ENCODE assay signal across 10 cellular contexts in the genomic region with DNA sequence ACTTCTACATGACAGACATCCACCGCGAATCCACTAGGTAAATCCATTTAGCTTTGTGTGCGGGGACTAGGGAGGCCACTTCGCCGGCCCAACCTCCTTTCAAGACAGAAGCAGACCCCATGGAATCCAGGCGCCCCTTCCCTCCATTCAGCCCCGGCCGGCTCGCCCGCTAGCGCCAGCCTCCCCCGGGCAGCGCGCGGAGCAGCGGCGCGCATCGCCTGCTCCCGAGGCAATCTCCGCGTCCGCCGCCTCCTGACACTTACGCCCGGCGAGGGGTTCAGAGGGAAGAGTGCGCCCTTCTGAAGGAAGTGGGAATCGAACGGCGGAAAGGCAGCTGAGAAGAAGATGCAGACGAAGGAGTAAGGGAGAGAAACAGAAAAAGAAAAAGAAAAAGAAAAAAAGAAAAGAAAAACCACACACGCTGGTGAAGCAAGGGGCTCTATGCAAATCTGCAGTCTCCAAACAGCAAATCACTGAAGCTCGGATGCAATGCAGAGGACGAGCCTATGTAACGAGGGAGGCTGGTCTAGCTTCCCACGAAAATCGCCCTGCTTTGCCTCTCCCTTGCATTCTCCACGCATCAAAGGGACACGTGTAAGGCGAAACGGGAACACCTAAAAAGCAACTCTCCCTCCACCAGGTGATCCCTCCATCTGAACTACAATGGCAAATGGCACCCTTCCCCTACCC.
DNase-seq lines count a peak whose midpoint lies in the region; ATAC-seq, FAIRE-seq and TF ChIP-seq lines count a peak whose summit lies in the region.
"Had no signal": no experiment of that assay in that cellular context is flagged by ENCODE, and none has a peak within 500 bp of the region (broad histone marks: within the 10 kb centered on the region; RNA-seq: fewer than 3 reads in every experiment).

No MANE protein-coding gene starts in this region.

- TF ChIP-seq EP300 in H1 (IDR thresholded peaks at IDR 0.05; ENCODE audit: borderline replicate concordance in 1 of 2, low read depth in 2 of 2, low read length in 2 of 2): peak in 1 of 2 experiments; percentile 78; a peak in 1 of 3 replicates
- TF ChIP-seq EP300 in neural cell (conservative IDR thresholded peaks at IDR 0.05; ENCODE audit: poor library complexity, severe bottlenecking): no peak

- H3K4me2 ChIP-seq in H1 (ENCODE audit: insufficient read depth in 1 of 2, low read depth in 2 of 2, low read length in 2 of 2): peak overlapping the region; percentile 99
- peak overlapping the region; percentile 81 for H3K4me2 ChIP-seq in neural cell (ENCODE audit: low read length)

- H3K4me3 ChIP-seq in H1 (ENCODE audit: extremely low read depth in 1 of 4, insufficient read depth in 2 of 4, low read depth in 3 of 4, low read length in 4 of 4): peak overlapping the region; percentile 44 to 79 (median 66)
- H3K4me3 ChIP-seq in neural cell (ENCODE audit: low read length): peak overlapping the region; percentile 84

- TF ChIP-seq RAD21 in H1 (IDR thresholded peaks at IDR 0.05 in 1 of 2, conservative IDR thresholded peaks at IDR 0.05 in 1 of 2; ENCODE audit: low read depth in 2 of 2, low read length in 2 of 2) (no peak), neural cell (conservative IDR thresholded peaks at IDR 0.05) (peak; percentile 50)

- H3K14ac ChIP-seq in H1 (ENCODE audit: insufficient read length): no peak overlapping the region

- peak overlapping the region; percentile 24; the same call in 1 of the 2 replicates for H2BK15ac ChIP-seq in H1 (ENCODE audit: low read length)

- H3K4me1 ChIP-seq in H1 (replicated peaks in 1 of 4; ENCODE audit: control insufficient read depth in 3 of 4, insufficient read depth in 4 of 4, low read length in 3 of 4): peaks cover 3 to 12% (median 7%) of the 10 kb centered on the region in 4 experiments

- 0 out of 4 replicates have a peak, but pooled peaks of 1 of the 3 experiments have one; percentile 2 for TF ChIP-seq CTCF in H1 (IDR thresholded peaks at IDR 0.05; ENCODE audit: control extremely low read depth in 1 of 3, insufficient read depth in 1 of 3, low read depth in 1 of 3, low read length in 3 of 3)
- peak; percentile 30 for TF ChIP-seq CTCF in neural cell (IDR thresholded peaks at IDR 0.05; ENCODE audit: poor library complexity, severe bottlenecking)

- H2AFZ ChIP-seq in H1 (ENCODE audit: low read length) (peak overlapping the region; percentile 98), neural cell (ENCODE audit: low read depth, low read length) (peak overlapping the region; percentile 43)

- POLR2A ChIA-PET in H1 (lab: Charles Lee; ENCODE audit: partially characterized antibody): interaction anchor here (0.9 to 1.1 kb wide), 2 partner anchors 13 to 183 kb away, joined by 3 to 4 read pairs; no protein-coding TSS in a partner anchor

- H3K27me3 ChIP-seq in H1 (replicated peaks in 1 of 4; ENCODE audit: control insufficient read depth in 3 of 4, extremely low read depth in 1 of 4, insufficient read depth in 3 of 4, low read length in 3 of 4) (peaks cover 0 to 34% (median 23%) of the 10 kb centered on the region in 4 experiments; a peak in 6 of 7 replicates), neural cell (ENCODE audit: insufficient read depth, low read depth, low read length) (peaks cover 6% of the 10 kb centered on the region)

- WGBS in H1 (ENCODE audit: extremely low coverage in 1 of 2, insufficient coverage in 1 of 2, insufficient read length in 1 of 2, insufficient replicate concordance in 2 of 2, low coverage in 1 of 2, low lambda C conversion rate in 2 of 2, missing lambda C conversion rate in 1 of 2), 2 experiments: 1% methylated on average over 34 of the region's 42 CpGs; no CpG with 5 or more reads in 1 of the 2 experiments

- no peak overlapping the region for H3K56ac ChIP-seq in H1 (replicated peaks; ENCODE audit: insufficient read length, low read depth, low read length)

- no peak overlapping the region for H4K91ac ChIP-seq in H1 (replicated peaks; ENCODE audit: insufficient read length, low read length)

- peak in 1 of 2 experiments; percentile 29; a peak in 1 of 3 replicates for TF ChIP-seq POLR2A in H1 (IDR thresholded peaks at IDR 0.05; ENCODE audit: control extremely low read depth in 1 of 2, low read depth in 2 of 2, low read length in 2 of 2)

- H4K8ac ChIP-seq in H1 (ENCODE audit: extremely low read depth, insufficient read depth, low read length): no peak overlapping the region; the same call in 1 of the 2 replicates

- H3K36me3 ChIP-seq in H1 (ENCODE audit: control insufficient read depth in 2 of 4, insufficient read depth in 4 of 4, low read length in 3 of 4): no peaks in the 10 kb centered on the region
- H3K36me3 ChIP-seq in neural cell (ENCODE audit: insufficient read depth, low read length): no peaks in the 10 kb centered on the region
- H3K36me3 ChIP-seq: tibial artery had no signal

- no peaks in the 10 kb centered on the region for H3F3A ChIP-seq in neural cell (ENCODE audit: insufficient read depth, low read length, poor library complexity, severe bottlenecking)

- H4K20me1 ChIP-seq in H1 (replicated peaks in 1 of 2; ENCODE audit: control insufficient read depth in 1 of 2, insufficient read depth in 2 of 2, low read length in 2 of 2) (no peaks in the 10 kb centered on the region), neural cell (ENCODE audit: insufficient read depth) (no peaks in the 10 kb centered on the region)

- H3K9ac ChIP-seq in H1 (replicated peaks in 1 of 4; ENCODE audit: extremely low read depth in 1 of 4, low read depth in 3 of 4, low read length in 3 of 4) (peak overlapping the region in 3 of 4 experiments; percentile 43 to 94 (median 58); a peak in 3 of 7 replicates), neural cell (ENCODE audit: low read length) (peak overlapping the region; percentile 91)

- no peak overlapping the region for H3K18ac ChIP-seq in H1 (ENCODE audit: extremely low read depth, low read length)

- H2BK120ac ChIP-seq in H1 (replicated peaks; ENCODE audit: low read depth, low read length): no peak overlapping the region

- no peak overlapping the region for H4K5ac ChIP-seq in H1 (ENCODE audit: insufficient read length, low read depth, low read length)

- H3K23me2 ChIP-seq in H1 (ENCODE audit: low read depth, low read length): peaks cover 15% of the 10 kb centered on the region

- H2BK20ac ChIP-seq in H1 (ENCODE audit: low read length): peak overlapping the region; percentile 92; the same call in 1 of the 2 replicates

- H3K27ac ChIP-seq in H1 (ENCODE audit: low read depth, low read length) (no peak overlapping the region), neural cell (ENCODE audit: low read length) (peak overlapping the region; percentile 89)
- H3K27ac ChIP-seq: tibial artery had no signal

- H3K9me2 ChIP-seq in neural cell (ENCODE audit: insufficient read depth, low read length): no peaks in the 10 kb centered on the region

- intact Hi-C loops in left colon (cut with DNase I, micrococcal nuclease): no loop called here

- no peaks in the 10 kb centered on the region for H3K79me1 ChIP-seq in H1 (ENCODE audit: low read depth, low read length)

- H3K9me3 ChIP-seq in H1 (ENCODE audit: insufficient read depth in 2 of 2, low read depth in 1 of 2, low read length in 1 of 2) (no peaks in the 10 kb centered on the region), neural cell (ENCODE audit: low read length) (no peaks in the 10 kb centered on the region)
- H3K9me3 ChIP-seq: tibial artery had no signal

- no peak overlapping the region for H3K23ac ChIP-seq in H1 (ENCODE audit: insufficient read length)

- no peak for FAIRE-seq in H1 (lab: Jason Lieb, UNC)

- no peak overlapping the region for H2BK5ac ChIP-seq in H1 (ENCODE audit: low read depth, low read length)

- H2AK5ac ChIP-seq in H1 (ENCODE audit: low read depth, low read length): no peak overlapping the region

- H3K79me2 ChIP-seq in H1 (ENCODE audit: control insufficient read depth in 1 of 2, insufficient read depth in 2 of 2, low read length in 2 of 2) (no peaks in the 10 kb centered on the region), neural cell (replicated peaks; ENCODE audit: insufficient read depth, low read length) (peaks cover 42% of the 10 kb centered on the region)

- no peak overlapping the region for H3K4ac ChIP-seq in H1 (replicated peaks; ENCODE audit: insufficient read length, low read depth, low read length)

- H2BK12ac ChIP-seq in H1 (ENCODE audit: low read depth, low read length): peak overlapping the region; percentile 98

- ATAC-seq in GM21526 (IDR thresholded peaks at IDR 0.05; ENCODE audit: low FRiP score, unreplicated experiment) (no peak), HG02678 (IDR thresholded peaks at IDR 0.05; ENCODE audit: unreplicated experiment) (no peak), left colon (no peak)
- ATAC-seq: naive thymus-derived CD4-positive, alpha-beta T cell had no signal

- CTCF ChIA-PET in H1 (lab: Charles Lee; ENCODE audit: partially characterized antibody): interaction anchor here (0.8 to 4.1 kb wide), 9 partner anchors 15 to 576 kb away, joined by 3 to 28 read pairs (median 4); no protein-coding TSS in a partner anchor

- DNase-seq in DMS79 treated with DMSO at 0.1 percent for 48 hours (lab: John Stamatoyannopoulos, UW) (peak; percentile 42), NCI-H2171 (lab: John Stamatoyannopoulos, UW) (peak; percentile 37), H1 (ENCODE audit: low read depth in 1 of 2, low spot score in 2 of 2) (peak in 1 of 2 experiments; percentile 68), RKO (ENCODE audit: low spot score) (no peak), left colon (no peak)
- DNase-seq: naive thymus-derived CD4-positive, alpha-beta T cell; tibial artery had no signal

TF ChIP-seq in H1, 55 proteins besides CTCF, POLR2A, EP300 and RAD21 (continues in another document):
- TF ChIP-seq FOSL1 (IDR thresholded peaks at IDR 0.05; ENCODE audit: insufficient read depth, low read depth, low read length) (no peak), RNF2 (IDR thresholded peaks at IDR 0.05; ENCODE audit: borderline replicate concordance, low read depth, low read length, missing control alignments, poor library complexity, severe bottlenecking) (peak; percentile 53), RBBP5 (IDR thresholded peaks at IDR 0.05; ENCODE audit: borderline replicate concordance, low read depth, low read length) (0 out of 2 replicates have a peak, but pooled peaks have one; percentile 48), GABPA (IDR thresholded peaks at IDR 0.05; ENCODE audit: borderline replicate concordance, insufficient read depth, low read length) (no peak), TAF1 (IDR thresholded peaks at IDR 0.05; ENCODE audit: low read depth, low read length) (0 out of 2 replicates have a peak, but pooled peaks have one; percentile 40)

TF ChIP-seq in neural cell, 6 proteins besides CTCF, POLR2A, EP300 and RAD21 (continues in another document):
- TF ChIP-seq TAF1 (IDR thresholded peaks at IDR 0.05; ENCODE audit: low read depth) (peak; percentile 77), MXI1 (conservative IDR thresholded peaks at IDR 0.05; ENCODE audit: poor library complexity, severe bottlenecking) (peak; percentile 87), POLR2AphosphoS5 (IDR thresholded peaks at IDR 0.05) (peak; percentile 59), SMC3 (conservative IDR thresholded peaks at IDR 0.05; ENCODE audit: poor library complexity) (peak; percentile 55), EZH2 (IDR thresholded peaks at IDR 0.05; ENCODE audit: borderline replicate concordance, insufficient read depth, low read length, poor library complexity, severe bottlenecking) (no peak)

Comparison
In these comparisons a context has a peak if more than half of its experiments do, and no peak if none do; other contexts are left out.
1. DNase-seq: peak in DMS79 treated with DMSO at 0.1 percent for 48 hours (single experiment) and NCI-H2171 (single experiment); none in RKO (single experiment) and left colon (0 of 2).